ENCODE assay signal across 21 cellular contexts in the genomic region with DNA sequence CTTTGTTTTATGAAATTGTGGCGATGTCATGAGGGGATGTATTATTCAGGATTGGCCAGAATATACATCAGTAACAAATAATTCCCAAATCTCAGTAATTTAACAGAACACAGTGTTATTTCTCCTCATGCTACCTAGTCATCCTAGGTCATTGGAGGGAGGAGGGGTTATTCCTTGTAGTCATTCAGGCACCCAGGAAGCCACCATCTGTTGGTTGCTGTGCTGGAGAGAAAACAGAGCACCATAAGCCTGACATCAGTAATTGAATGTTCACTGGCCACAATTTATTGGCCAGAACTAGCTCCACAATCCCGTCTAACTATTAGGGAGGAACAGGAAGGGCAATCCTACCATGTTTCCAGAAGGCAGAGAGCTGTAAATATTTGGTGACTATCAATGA.
"Had no signal": no experiment of that assay in that cellular context is flagged by ENCODE, and none has a peak within 500 bp of the region (broad histone marks: within the 10 kb centered on the region; RNA-seq: fewer than 3 reads in every experiment).

No MANE protein-coding gene starts in this region.

- ATAC-seq: left colon; naive thymus-derived CD4-positive, alpha-beta T cell; right lobe of liver; stimulated activated memory B cell treated with anti-CD40 and anti-IgM and Interleukin-4, amounts not matched to agents 10 μg/mL and 1 μg/mL and 100 μg/mL, for 72 hours had no signal

- H3K9me3 ChIP-seq: prostate gland, right lobe of liver, spleen, tibial artery, upper lobe of left lung had no signal

- H3K36me3 ChIP-seq: prostate gland, right lobe of liver, spleen, tibial artery, upper lobe of left lung had no signal

- H3K27ac ChIP-seq: hepatocyte, parathyroid adenoma, prostate gland, right lobe of liver, spleen, tibial artery, upper lobe of left lung had no signal

- H3K4me1 ChIP-seq: parathyroid adenoma, prostate gland, right lobe of liver, spleen, tibial artery, upper lobe of left lung had no signal

- H3K27me3 ChIP-seq: hepatocyte, right lobe of liver, spleen, tibial artery, upper lobe of left lung had no signal

- DNase-seq: dermis blood vessel endothelial cell; endodermal cell; erythroblast; foreskin melanocyte; head of caudate nucleus; kidney; left colon; naive thymus-derived CD4-positive, alpha-beta T cell; nephron progenitor cell; retina; right lobe of liver; spleen; stimulated activated CD4-positive, alpha-beta T cell treated with anti-CD3 and anti-CD28 coated beads, Interleukin-15, amount 100 ng/mL, for 24 hours; stimulated activated CD4-positive, alpha-beta T cell treated with anti-CD3 and anti-CD28 coated beads, Interleukin-1b, Interleukin-23, amount 100 ng/mL, for 48 hours; stimulated activated CD4-positive, alpha-beta T cell treated with anti-CD3 and anti-CD28 coated beads, Interleukin-4, amount 100 ng/mL, for 24 hours; tibial artery; upper lobe of left lung had no signal

- H3K4me3 ChIP-seq: hepatocyte, prostate gland, right lobe of liver, spleen, tibial artery, upper lobe of left lung had no signal
